In genomic region chr14:100223332-100224171, GRCh38 we compare ENCODE assay signal across 14 cellular contexts. TPM values are rescaled to one million over a fixed set of nuclear protein-coding genes. Genes with fewer than 3 reads are reported as not detected.
DNase-seq lines count a peak whose midpoint lies in the region; ATAC-seq and TF ChIP-seq lines count a peak whose summit lies in the region.
"Had no signal": no experiment of that assay in that cellular context is flagged by ENCODE, and none has a peak within 500 bp of the region (broad histone marks: within the 10 kb centered on the region; RNA-seq: fewer than 3 reads in every experiment).

No MANE protein-coding gene starts in this region.

- H3K27me3 Mint-ChIP-seq in stimulated activated naive CD8-positive, alpha-beta T cell treated with anti-CD3 and anti-CD28 coated beads, Interleukin-15, Interleukin-2, amounts not matched to agents 100 ng/mL and 50 ng/mL, for 24 hours, result no peaks in the 10 kb centered on the region
- H3K27me3 Mint-ChIP-seq in memory B cell, result no peaks in the 10 kb centered on the region
- H3K27me3 Mint-ChIP-seq in type B pancreatic cell, result no peaks in the 10 kb centered on the region

- no peaks in the 10 kb centered on the region for H3K36me3 Mint-ChIP-seq in stimulated activated naive CD8-positive, alpha-beta T cell treated with anti-CD3 and anti-CD28 coated beads, Interleukin-15, Interleukin-2, amounts not matched to agents 100 ng/mL and 50 ng/mL, for 24 hours (ENCODE audit: low read depth)
- H3K36me3 Mint-ChIP-seq in memory B cell (no peaks in the 10 kb centered on the region), type B pancreatic cell (peaks cover 4% of the 10 kb centered on the region)

- DNase-seq in stimulated activated naive CD8-positive, alpha-beta T cell treated with anti-CD3 and anti-CD28 coated beads, Interleukin-15, Interleukin-2, amounts not matched to agents 100 U/mL and 50 U/mL, for 24 hours, result no peak
- DNase-seq in amniotic epithelial cell (ENCODE audit: low read depth) (peak; percentile 84), memory B cell (ENCODE audit: low spot score in 2 of 2) (no peak), type B pancreatic cell (ENCODE audit: extremely low spot score, unreplicated experiment) (no peak)
- no peak for DNase-seq in activated CD8-positive, alpha-beta memory T cell treated with anti-CD3 and anti-CD28 coated beads, Interleukin-2, amount 50 U/mL, for 48 hours
- DNase-seq: activated CD4-positive, alpha-beta T cell treated with anti-CD3 and anti-CD28 coated beads for 48 hours; effector CD4-positive, alpha-beta T cell; heart right ventricle; MM.1S; NCI-H69; SJCRH30 had no signal

- no peaks in the 10 kb centered on the region for H3K9me3 Mint-ChIP-seq in stimulated activated naive CD8-positive, alpha-beta T cell treated with anti-CD3 and anti-CD28 coated beads, Interleukin-15, Interleukin-2, amounts not matched to agents 100 ng/mL and 50 ng/mL, for 24 hours
- no peaks in the 10 kb centered on the region for H3K9me3 Mint-ChIP-seq in memory B cell
- no peaks in the 10 kb centered on the region for H3K9me3 Mint-ChIP-seq in type B pancreatic cell

- H3K27ac Mint-ChIP-seq in stimulated activated naive CD8-positive, alpha-beta T cell treated with anti-CD3 and anti-CD28 coated beads, Interleukin-15, Interleukin-2, amounts not matched to agents 100 ng/mL and 50 ng/mL, for 24 hours, result no peak overlapping the region
- peak overlapping the region; percentile 11 for H3K27ac Mint-ChIP-seq in memory B cell
- H3K27ac Mint-ChIP-seq in type B pancreatic cell, result peak overlapping the region; percentile 64

- H3K4me1 Mint-ChIP-seq in stimulated activated naive CD8-positive, alpha-beta T cell treated with anti-CD3 and anti-CD28 coated beads, Interleukin-15, Interleukin-2, amounts not matched to agents 100 ng/mL and 50 ng/mL, for 24 hours (ENCODE audit: low read depth), result peaks cover 4% of the 10 kb centered on the region
- peaks cover 16% of the 10 kb centered on the region for H3K4me1 Mint-ChIP-seq in memory B cell
- H3K4me1 Mint-ChIP-seq in type B pancreatic cell (ENCODE audit: unreplicated experiment), result peaks cover 4% of the 10 kb centered on the region

- ATAC-seq in stimulated activated naive CD8-positive, alpha-beta T cell treated with anti-CD3 and anti-CD28 coated beads, Interleukin-15, Interleukin-2, amounts not matched to agents 100 U/mL and 50 U/mL, for 24 hours, result no peak
- ATAC-seq in memory B cell (ENCODE audit: low read depth) (no peak), GM19467 (IDR thresholded peaks at IDR 0.05; ENCODE audit: unreplicated experiment) (no peak), GM18861 (IDR thresholded peaks at IDR 0.05; ENCODE audit: unreplicated experiment) (no peak)
- ATAC-seq: heart right ventricle had no signal

- TF ChIP-seq CTCF in type B pancreatic cell (conservative IDR thresholded peaks at IDR 0.05), result no peak

- peak overlapping the region; percentile 67 for H3K4me3 Mint-ChIP-seq in stimulated activated naive CD8-positive, alpha-beta T cell treated with anti-CD3 and anti-CD28 coated beads, Interleukin-15, Interleukin-2, amounts not matched to agents 100 ng/mL and 50 ng/mL, for 24 hours
- H3K4me3 Mint-ChIP-seq in memory B cell, result peak overlapping the region; percentile 22
- H3K4me3 Mint-ChIP-seq in type B pancreatic cell, result peak overlapping the region; percentile 48

RNA-seq across cellular contexts. Expression of gene YY1, which starts 15.4 kb away (rescaled TPM):
- total RNA-seq in type B pancreatic cell (ENCODE audit: low replicate concordance), result 79.8 and 98.0 TPM in 2 replicates
